Comparison of ENCODE assay signal across 9 cellular contexts in genomic region chr14:29805415-29806123, GRCh38.
DNase-seq lines count a peak whose midpoint lies in the region; ATAC-seq, FAIRE-seq and TF ChIP-seq lines count a peak whose summit lies in the region.
"Had no signal": no experiment of that assay in that cellular context is flagged by ENCODE, and none has a peak within 500 bp of the region (broad histone marks: within the 10 kb centered on the region; RNA-seq: fewer than 3 reads in every experiment).

No MANE protein-coding gene starts in this region.

- H3K27ac ChIP-seq in pancreas = peak overlapping the region in 1 of 4 donors; percentile 8

- FAIRE-seq in pancreas (lab: Jason Lieb, UNC) = no peak

- intact Hi-C loops in pancreas (cut with DNase I) = no loop called here

- DNase-seq in GM03348 (ENCODE audit: low spot score) (peak; percentile 52), NCI-H2171 treated with DMSO at 0.1 percent for 48 hours (lab: John Stamatoyannopoulos, UW) (peak; percentile 55), erythroblast (lab: John Stamatoyannopoulos, UW) (peak; percentile 26 to 66), pancreas (peak; percentile 62 to 84 (median 69)), NAMALWA (ENCODE audit: low spot score) (no peak), SK-N-DZ (ENCODE audit: low spot score) (no peak), GM19238 (ENCODE audit: insufficient read length, low spot score) (no peak)
- DNase-seq: NCI-H526 treated with DMSO at 0.1 percent for 48 hours had no signal

- H3K9me3 ChIP-seq in pancreas = no peaks in the 10 kb centered on the region

- TF ChIP-seq CTCF in pancreas (IDR thresholded peaks at IDR 0.05) = no peak

- no peaks in the 10 kb centered on the region for H3K27me3 ChIP-seq in pancreas

- no peak for TF ChIP-seq POLR2A in erythroblast (IDR thresholded peaks at IDR 0.05; ENCODE audit: low read length)

- ATAC-seq in pancreas (peak; percentile 94 to 98 (median 96)), HG02588 (IDR thresholded peaks at IDR 0.05; ENCODE audit: unreplicated experiment) (no peak)

- peaks cover 3 to 10% (median 5%) of the 10 kb centered on the region in 3 donors for H3K4me1 ChIP-seq in pancreas

- no peak overlapping the region for H3K4me3 ChIP-seq in pancreas

- 94 to 97% methylated on average over 4 of the region's 4 CpGs for WGBS in pancreas, 2 donors

- no peaks in the 10 kb centered on the region for H3K36me3 ChIP-seq in pancreas

Comparison
In these comparisons a context has a peak if more than half of its experiments do, and no peak if none do; other contexts are left out.
1. DNase-seq: peak in GM03348 (single experiment), NCI-H2171 treated with DMSO at 0.1 percent for 48 hours (single experiment), erythroblast (2 of 2) and pancreas (6 of 6); none in NAMALWA (single experiment), SK-N-DZ (single experiment) and GM19238 (single experiment).